ENCODE assay signal across 1 cellular context in the genomic region with DNA sequence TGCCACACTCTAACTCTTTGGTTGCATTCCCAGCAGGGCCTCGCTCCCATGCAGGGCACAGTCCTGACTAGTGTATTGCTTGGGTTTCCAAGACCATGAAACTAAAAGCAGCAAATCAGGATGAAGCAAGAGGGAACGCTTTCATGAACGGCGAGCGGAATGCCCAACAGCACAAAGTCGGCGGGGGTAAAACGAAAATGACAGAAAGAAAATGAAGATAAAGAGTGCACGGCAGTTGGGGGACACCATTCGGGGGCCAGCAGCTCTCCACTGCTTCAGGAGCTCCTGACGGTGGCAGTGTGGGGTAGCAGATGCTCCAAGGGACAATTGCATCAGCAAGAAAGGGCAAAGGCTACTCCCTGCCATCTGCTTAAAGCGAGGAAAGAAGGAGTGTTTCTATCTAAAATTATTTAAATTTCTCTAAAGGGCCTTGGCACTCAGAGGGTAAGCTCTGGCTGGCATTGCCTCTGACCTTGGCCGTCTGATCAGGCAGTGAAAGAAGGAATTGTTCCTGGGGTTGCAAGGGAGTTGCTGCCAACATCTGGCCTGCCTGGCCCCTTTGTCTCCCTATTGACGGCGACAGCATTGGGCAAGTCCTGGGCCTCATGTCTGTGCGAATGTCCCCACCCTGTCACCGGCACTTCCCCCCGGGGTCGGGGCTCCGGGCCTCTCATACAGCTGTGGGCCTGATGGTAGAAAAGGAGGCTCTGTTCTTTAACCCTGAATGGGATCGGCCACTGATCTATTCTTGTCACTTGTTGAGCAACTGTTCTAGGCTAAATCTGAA.
TF ChIP-seq lines count a peak whose summit lies in the region.

No MANE protein-coding gene starts in this region.

TF ChIP-seq in IMR-90, 13 proteins besides CTCF, POLR2A, EP300 and RAD21:
- TF ChIP-seq NFE2L2 (IDR thresholded peaks at IDR 0.05; ENCODE audit: low read depth, low read length) (no peak), RCOR1 (IDR thresholded peaks at IDR 0.05; ENCODE audit: insufficient replicate concordance, low read length) (no peak), CEBPB (IDR thresholded peaks at IDR 0.05; ENCODE audit: low read depth, low read length) (no peak), CHD1 (IDR thresholded peaks at IDR 0.05; ENCODE audit: low read depth, low read length) (no peak), MAFK (IDR thresholded peaks at IDR 0.05; ENCODE audit: low read depth, low read length) (no peak), MXI1 (IDR thresholded peaks at IDR 0.05; ENCODE audit: borderline replicate concordance, low read depth, low read length) (no peak), FOS (IDR thresholded peaks at IDR 0.05; ENCODE audit: low read depth, low read length) (no peak), USF2 (IDR thresholded peaks at IDR 0.05; ENCODE audit: low read depth, low read length) (no peak), SMC3 (IDR thresholded peaks at IDR 0.05; ENCODE audit: low read depth, low read length) (no peak), MAZ (IDR thresholded peaks at IDR 0.05; ENCODE audit: borderline replicate concordance, low read depth, low read length) (no peak), BHLHE40 (IDR thresholded peaks at IDR 0.05; ENCODE audit: low read depth, low read length) (no peak), RFX5 (IDR thresholded peaks at IDR 0.05; ENCODE audit: low read depth, low read length) (no peak)
- TF ChIP-seq, protein P1, sequence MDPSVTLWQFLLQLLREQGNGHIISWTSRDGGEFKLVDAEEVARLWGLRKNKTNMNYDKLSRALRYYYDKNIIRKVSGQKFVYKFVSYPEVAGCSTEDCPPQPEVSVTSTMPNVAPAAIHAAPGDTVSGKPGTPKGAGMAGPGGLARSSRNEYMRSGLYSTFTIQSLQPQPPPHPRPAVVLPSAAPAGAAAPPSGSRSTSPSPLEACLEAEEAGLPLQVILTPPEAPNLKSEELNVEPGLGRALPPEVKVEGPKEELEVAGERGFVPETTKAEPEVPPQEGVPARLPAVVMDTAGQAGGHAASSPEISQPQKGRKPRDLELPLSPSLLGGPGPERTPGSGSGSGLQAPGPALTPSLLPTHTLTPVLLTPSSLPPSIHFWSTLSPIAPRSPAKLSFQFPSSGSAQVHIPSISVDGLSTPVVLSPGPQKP (IDR thresholded peaks at IDR 0.05; ENCODE audit: borderline replicate concordance, low read depth, low read length), result no peak
